23 cellular contexts compared by ENCODE assay signal in genomic region chr10:69060127-69060798, GRCh38. TPM values are rescaled to one million over a fixed set of nuclear protein-coding genes. Genes with fewer than 3 reads are reported as not detected.
DNase-seq lines count a peak whose midpoint lies in the region; ATAC-seq and TF ChIP-seq lines count a peak whose summit lies in the region.
"Had no signal": no experiment of that assay in that cellular context is flagged by ENCODE, and none has a peak within 500 bp of the region (broad histone marks: within the 10 kb centered on the region; RNA-seq: fewer than 3 reads in every experiment).

No MANE protein-coding gene starts in this region.

- no peak overlapping the region for H3K4me3 Mint-ChIP-seq in dendritic cell treated with granulocyte-macrophage colony-stimulating factor and Interleukin-4, amounts not matched to agents 40 ng/mL and 50 ng/mL, for 4 days
- H3K4me3 Mint-ChIP-seq: nephron had no signal

- peaks cover 73% of the 10 kb centered on the region for H3K4me1 Mint-ChIP-seq in dendritic cell treated with granulocyte-macrophage colony-stimulating factor and Interleukin-4, amounts not matched to agents 40 ng/mL and 50 ng/mL, for 4 days (ENCODE audit: low read depth)

- TF ChIP-seq CTCF in right atrium auricular region (IDR thresholded peaks at IDR 0.05) (no peak), parathyroid adenoma (IDR thresholded peaks at IDR 0.05) (no peak), upper lobe of left lung (IDR thresholded peaks at IDR 0.05) (no peak)

- WGBS in upper lobe of left lung, 2 donors: 92 to 93% methylated on average over 8 of the region's 8 CpGs

- no peaks in the 10 kb centered on the region for H3K27me3 ChIP-seq in right atrium auricular region
- no peaks in the 10 kb centered on the region for H3K27me3 ChIP-seq in parathyroid adenoma (ENCODE audit: control insufficient read depth, insufficient read depth, low read length)
- H3K27me3 ChIP-seq in upper lobe of left lung: no peaks in the 10 kb centered on the region
- H3K27me3 ChIP-seq: pancreas, SJSA1, thyroid gland had no signal

- H3K4me2 ChIP-seq in parathyroid adenoma (ENCODE audit: low read length): no peak overlapping the region

- peak overlapping the region; percentile 89 for H3K27ac Mint-ChIP-seq in dendritic cell treated with granulocyte-macrophage colony-stimulating factor and Interleukin-4, amounts not matched to agents 40 ng/mL and 50 ng/mL, for 4 days

- no peaks in the 10 kb centered on the region for H3K27me3 Mint-ChIP-seq in dendritic cell treated with granulocyte-macrophage colony-stimulating factor and Interleukin-4, amounts not matched to agents 40 ng/mL and 50 ng/mL, for 4 days
- H3K27me3 Mint-ChIP-seq: activated CD4-positive, alpha-beta memory T cell treated with anti-CD3 and anti-CD28 coated beads for 36 hours; stimulated activated naive CD8-positive, alpha-beta T cell treated with anti-CD3 and anti-CD28 coated beads, Interleukin-15, Interleukin-2, amounts not matched to agents 100 ng/mL and 50 ng/mL, for 24 hours had no signal

- H3K79me2 ChIP-seq in parathyroid adenoma: no peaks in the 10 kb centered on the region

- H3K36me3 ChIP-seq in right atrium auricular region (no peaks in the 10 kb centered on the region), parathyroid adenoma (ENCODE audit: control insufficient read depth, insufficient read depth, low read length) (no peaks in the 10 kb centered on the region), upper lobe of left lung (no peaks in the 10 kb centered on the region)
- H3K36me3 ChIP-seq: pancreas, SJSA1, thyroid gland had no signal

- no peak for TF ChIP-seq EP300 in upper lobe of left lung (IDR thresholded peaks at IDR 0.05)

- no peaks in the 10 kb centered on the region for H3K36me3 Mint-ChIP-seq in dendritic cell treated with granulocyte-macrophage colony-stimulating factor and Interleukin-4, amounts not matched to agents 40 ng/mL and 50 ng/mL, for 4 days (ENCODE audit: low read depth)
- H3K36me3 Mint-ChIP-seq: activated CD4-positive, alpha-beta memory T cell treated with anti-CD3 and anti-CD28 coated beads for 36 hours had no signal

- no peak for TF ChIP-seq POLR2A in upper lobe of left lung (IDR thresholded peaks at IDR 0.05)

- no peak overlapping the region for H3K4me3 ChIP-seq in right atrium auricular region
- no peak overlapping the region for H3K4me3 ChIP-seq in parathyroid adenoma (ENCODE audit: low read depth, low read length)
- no peak overlapping the region for H3K4me3 ChIP-seq in upper lobe of left lung
- H3K4me3 ChIP-seq: pancreas, SJSA1, thyroid gland had no signal

- no peaks in the 10 kb centered on the region for H3K9me3 Mint-ChIP-seq in dendritic cell treated with granulocyte-macrophage colony-stimulating factor and Interleukin-4, amounts not matched to agents 40 ng/mL and 50 ng/mL, for 4 days
- H3K9me3 Mint-ChIP-seq: activated CD4-positive, alpha-beta memory T cell treated with anti-CD3 and anti-CD28 coated beads for 36 hours; nephron; stimulated activated naive CD8-positive, alpha-beta T cell treated with anti-CD3 and anti-CD28 coated beads, Interleukin-15, Interleukin-2, amounts not matched to agents 100 ng/mL and 50 ng/mL, for 24 hours had no signal

- intact Hi-C loops in left ventricle myocardium superior (cut with micrococcal nuclease): no loop called here
- intact Hi-C loops in dendritic cell treated with granulocyte-macrophage colony-stimulating factor and Interleukin-4, amounts not matched to agents 40 ng/mL and 50 ng/mL, for 4 days (cut with micrococcal nuclease): loop anchor here (2.0 kb wide), 1 partner anchor 15 kb away; no protein-coding TSS in a partner anchor

- DNase-seq in right atrium auricular region (ENCODE audit: low spot score) (no peak), left ventricle myocardium superior (no peak), upper lobe of left lung (no peak), SKM-1 treated with dmso at 0.1 percent for 144 hours (lab: John Stamatoyannopoulos, UW; ENCODE audit: unreplicated experiment) (no peak), LoVo (ENCODE audit: low spot score) (no peak)
- DNase-seq in activated CD4-positive, alpha-beta T cell treated with anti-CD3 and anti-CD28 coated beads, Interleukin-2, amount 50 U/mL, for 48 hours: no peak
- DNase-seq: activated CD4-positive, alpha-beta memory T cell treated with anti-CD3 and anti-CD28 coated beads for 36 hours; activated CD8-positive, alpha-beta memory T cell treated with anti-CD3 and anti-CD28 coated beads, Interleukin-2, amount 50 U/mL, for 4 hours; activated naive CD4-positive, alpha-beta T cell treated with anti-CD3 and anti-CD28 coated beads, Interleukin-2, amount 50 U/mL, for 16 hours; amniotic stem cell; DMS153; NCI-H1048; NCI-H187 treated with DMSO at 0.1 percent for 48 hours; NCI-H2171 treated with DMSO at 0.1 percent for 48 hours; NCI-H524 treated with DMSO at 0.1 percent for 48 hours; pancreas; T-helper 1 cell; thyroid gland had no signal

- H3K27ac ChIP-seq in right atrium auricular region (peak overlapping the region; percentile 83 to 89), parathyroid adenoma (peak overlapping the region; percentile 84), upper lobe of left lung (peak overlapping the region; percentile 87 to 95 (median 92))

- H3K9me3 ChIP-seq in right atrium auricular region (no peaks in the 10 kb centered on the region), parathyroid adenoma (ENCODE audit: control insufficient read depth, low read length) (no peaks in the 10 kb centered on the region), upper lobe of left lung (no peaks in the 10 kb centered on the region)
- H3K9me3 ChIP-seq: pancreas, SJSA1, thyroid gland had no signal

- no peak overlapping the region for H3K9ac ChIP-seq in parathyroid adenoma

- H2AFZ ChIP-seq in parathyroid adenoma: no peak overlapping the region

- no peak for ATAC-seq in left ventricle myocardium superior
- ATAC-seq in upper lobe of left lung (ENCODE audit: low FRiP score in 2 of 2): no peak

- H3K4me1 ChIP-seq in right atrium auricular region (peaks cover 0 to 42% of the 10 kb centered on the region in 2 donors), parathyroid adenoma (no peaks in the 10 kb centered on the region), upper lobe of left lung (peaks cover 50 to 68% (median 61%) of the 10 kb centered on the region in 4 donors)

RNA-seq across cellular contexts. Expression of gene SRGN, which starts 27.6 kb away (rescaled TPM):
- 100 to 1,000 TPM in 1 of 2 donors, 10 to 100 TPM in 1; 79.4 to 124 TPM for total RNA-seq in right atrium auricular region
- total RNA-seq in left ventricle myocardium superior: 42.8 TPM
- 100 to 1,000 TPM in 5 of 6 donors, 10 to 100 TPM in 1; 96.4 to 326 (median 203) TPM for total RNA-seq in upper lobe of left lung
